Comparison of ENCODE assay signal across 35 cellular contexts in genomic region chr1:99131541-99131940, GRCh38.
"Had no signal": no experiment of that assay in that cellular context is flagged by ENCODE, and none has a peak within 500 bp of the region (broad histone marks: within the 10 kb centered on the region; RNA-seq: fewer than 3 reads in every experiment).

No MANE protein-coding gene starts in this region.

- H3K36me3 Mint-ChIP-seq: activated naive CD8-positive, alpha-beta T cell had no signal

- H3K4me1 ChIP-seq: esophagus muscularis mucosa, foreskin keratinocyte, gastrocnemius medialis, heart left ventricle had no signal

- H3K4me3 ChIP-seq: coronary artery, dorsolateral prefrontal cortex, esophagus muscularis mucosa, gastrocnemius medialis, heart left ventricle had no signal

- H3K4me3 Mint-ChIP-seq: activated CD4-positive, alpha-beta memory T cell treated with anti-CD3 and anti-CD28 coated beads, Interleukin-2, amount 10 ng/mL, durations not matched to agents 7 days and 5 days; activated CD4-positive, alpha-beta T cell treated with anti-CD3 and anti-CD28 coated beads for 36 hours; activated CD4-positive, alpha-beta T cell treated with anti-CD3 and anti-CD28 coated beads, Interleukin-2, amount 10 ng/mL, durations not matched to agents 24 days and 14 days; activated naive CD8-positive, alpha-beta T cell; activated T-cell treated with anti-CD3 and anti-CD28 coated beads, Interleukin-2, amount 50 U/mL, for 24 hours; activated T-cell treated with anti-CD3 and anti-CD28 coated beads, Interleukin-2, amount 50 U/mL, for 72 hours; central memory CD8-positive, alpha-beta T cell; dendritic cell treated with granulocyte-macrophage colony-stimulating factor and Interleukin-4, amounts not matched to agents 40 ng/mL and 50 ng/mL, for 4 days; endodermal cell; T-helper 17 cell; T-helper 2 cell treated with Interferon-gamma antibody and Interleukin-4, amounts not matched to agents 5 μg/mL and 100 μg/mL, for 36 hours had no signal

- ATAC-seq: activated CD4-positive, alpha-beta T cell treated with anti-CD3 and anti-CD28 coated beads for 36 hours; activated T-cell treated with anti-CD3 and anti-CD28 coated beads, Interleukin-2, amount 50 U/mL, for 72 hours; foreskin keratinocyte; gastrocnemius medialis; heart left ventricle; T-helper 17 cell had no signal

- H3K9me3 Mint-ChIP-seq: activated CD4-positive, alpha-beta memory T cell treated with anti-CD3 and anti-CD28 coated beads, Interleukin-2, amount 10 ng/mL, durations not matched to agents 7 days and 5 days; activated CD4-positive, alpha-beta T cell treated with anti-CD3 and anti-CD28 coated beads, Interleukin-2, amount 10 ng/mL, durations not matched to agents 24 days and 14 days; activated T-cell treated with anti-CD3 and anti-CD28 coated beads, Interleukin-2, amount 50 U/mL, for 24 hours; T-helper 2 cell treated with Interferon-gamma antibody and Interleukin-4, amounts not matched to agents 5 μg/mL and 100 μg/mL, for 36 hours had no signal

- H3K27me3 Mint-ChIP-seq: activated CD4-positive, alpha-beta memory T cell treated with anti-CD3 and anti-CD28 coated beads, Interleukin-2, amount 10 ng/mL, durations not matched to agents 7 days and 5 days; dendritic cell treated with granulocyte-macrophage colony-stimulating factor and Interleukin-4, amounts not matched to agents 40 ng/mL and 50 ng/mL, for 4 days had no signal

- H3K27ac ChIP-seq: brain microvascular endothelial cell, coronary artery, dorsolateral prefrontal cortex, esophagus muscularis mucosa, foreskin keratinocyte, gastrocnemius medialis, heart left ventricle, WERI-Rb-1 had no signal

- FAIRE-seq: astrocyte, bronchial epithelial cell had no signal

- H3K4me1 Mint-ChIP-seq: activated CD4-positive, alpha-beta memory T cell treated with anti-CD3 and anti-CD28 coated beads, Interleukin-2, amount 10 ng/mL, durations not matched to agents 7 days and 5 days; activated CD4-positive, alpha-beta T cell treated with anti-CD3 and anti-CD28 coated beads for 36 hours; activated CD4-positive, alpha-beta T cell treated with anti-CD3 and anti-CD28 coated beads, Interleukin-2, amount 10 ng/mL, durations not matched to agents 24 days and 14 days; central memory CD8-positive, alpha-beta T cell had no signal

- DNase-seq: activated CD4-positive, alpha-beta memory T cell treated with anti-CD3 and anti-CD28 coated beads, Interleukin-2, amount 10 ng/mL, durations not matched to agents 7 days and 5 days; activated CD4-positive, alpha-beta T cell treated with anti-CD3 and anti-CD28 coated beads for 36 hours; activated CD4-positive, alpha-beta T cell treated with anti-CD3 and anti-CD28 coated beads, Interleukin-2, amount 10 ng/mL, durations not matched to agents 24 days and 14 days; activated CD4-positive, alpha-beta T cell treated with anti-CD3 and anti-CD28 coated beads, Interleukin-2, amount 50 U/mL, for 4 hours; activated CD4-positive, CD25-positive, alpha-beta regulatory T cell; activated CD4-positive, CD25-positive, alpha-beta regulatory T cell treated with anti-CD3 and anti-CD28 coated beads, Interleukin-2, amount 50 U/mL, for 72 hours; activated CD8-positive, alpha-beta memory T cell treated with anti-CD3 and anti-CD28 coated beads, Interleukin-2, amount 50 U/mL, for 48 hours; activated gamma-delta T cell; activated naive CD4-positive, alpha-beta T cell; activated naive CD4-positive, alpha-beta T cell treated with anti-CD3 and anti-CD28 coated beads, Interleukin-2, amount 50 U/mL, for 16 hours; activated T-cell treated with anti-CD3 and anti-CD28 coated beads for 4 hours; activated T-cell treated with anti-CD3 and anti-CD28 coated beads, Interleukin-2, amount 50 U/mL, for 24 hours; activated T-cell treated with anti-CD3 and anti-CD28 coated beads, Interleukin-2, amount 50 U/mL, for 72 hours; amniotic stem cell; anterior cingulate cortex; brain microvascular endothelial cell; dorsolateral prefrontal cortex; effector memory CD4-positive, alpha-beta T cell; endodermal cell; erythroblast; foreskin keratinocyte; gastrocnemius medialis; glutamatergic neuron; heart left ventricle; T-helper 17 cell; T1000; WERI-Rb-1 had no signal

- H3K27me3 ChIP-seq: brain microvascular endothelial cell, dorsolateral prefrontal cortex, esophagus muscularis mucosa, foreskin keratinocyte, gastrocnemius medialis, heart left ventricle had no signal

- H3K27ac Mint-ChIP-seq: activated CD4-positive, alpha-beta memory T cell treated with anti-CD3 and anti-CD28 coated beads, Interleukin-2, amount 10 ng/mL, durations not matched to agents 7 days and 5 days; activated CD4-positive, alpha-beta T cell treated with anti-CD3 and anti-CD28 coated beads for 36 hours; activated CD4-positive, alpha-beta T cell treated with anti-CD3 and anti-CD28 coated beads, Interleukin-2, amount 10 ng/mL, durations not matched to agents 24 days and 14 days; activated naive CD8-positive, alpha-beta T cell; activated T-cell treated with anti-CD3 and anti-CD28 coated beads, Interleukin-2, amount 50 U/mL, for 24 hours; activated T-cell treated with anti-CD3 and anti-CD28 coated beads, Interleukin-2, amount 50 U/mL, for 72 hours; dendritic cell treated with granulocyte-macrophage colony-stimulating factor and Interleukin-4, amounts not matched to agents 40 ng/mL and 50 ng/mL, for 4 days; endodermal cell; T-helper 17 cell; T-helper 2 cell treated with Interferon-gamma antibody and Interleukin-4, amounts not matched to agents 5 μg/mL and 100 μg/mL, for 36 hours had no signal

- H3K9me3 ChIP-seq: esophagus muscularis mucosa, gastrocnemius medialis had no signal

- H3K36me3 ChIP-seq: brain microvascular endothelial cell, esophagus muscularis mucosa, gastrocnemius medialis, heart left ventricle, WERI-Rb-1 had no signal
